In the genomic region with DNA sequence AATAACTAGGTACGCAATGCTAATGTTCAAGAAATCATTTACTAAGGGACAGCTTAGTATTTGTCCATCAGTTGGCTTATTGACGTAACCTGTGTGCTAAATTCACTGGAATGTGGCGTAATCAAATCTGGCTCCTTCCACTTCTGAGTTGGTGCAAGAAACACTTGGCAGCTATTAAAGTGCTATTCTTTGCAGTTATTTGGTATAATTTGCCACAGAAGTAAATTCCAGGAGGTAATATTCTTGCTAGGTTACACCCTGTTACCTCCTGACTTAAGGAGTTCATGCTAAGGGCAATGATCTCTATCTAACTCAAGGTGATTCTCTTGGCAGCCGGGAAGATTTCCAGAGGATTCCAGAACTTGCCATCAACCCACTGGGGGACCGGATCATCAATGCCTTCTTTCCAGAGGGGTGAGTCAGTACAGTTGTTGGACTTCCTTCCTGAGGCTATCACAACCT, we compare ENCODE assay signal across 19 cellular contexts. TPM values are rescaled to one million over a fixed set of nuclear protein-coding genes. Genes with fewer than 3 reads are reported as not detected.
DNase-seq lines count a peak whose midpoint lies in the region; ATAC-seq and TF ChIP-seq lines count a peak whose summit lies in the region.
"Had no signal": no experiment of that assay in that cellular context is flagged by ENCODE, and none has a peak within 500 bp of the region (broad histone marks: within the 10 kb centered on the region; RNA-seq: fewer than 3 reads in every experiment).

No MANE protein-coding gene starts in this region.

- intact Hi-C loops in PC-9 (cut with micrococcal nuclease; ENCODE audit: unreplicated experiment) (no loop called here), right lobe of liver (cut with DNase I) (no loop called here)

- TF ChIP-seq CTCF in PC-9 (conservative IDR thresholded peaks at IDR 0.05), result no peak
- no peak for TF ChIP-seq CTCF in epithelial cell of proximal tubule (conservative IDR thresholded peaks at IDR 0.05; ENCODE audit: low read depth, low read length)
- TF ChIP-seq CTCF in right lobe of liver (IDR thresholded peaks at IDR 0.05), result no peak
- no peak for TF ChIP-seq CTCF in upper lobe of left lung (IDR thresholded peaks at IDR 0.05)

- no peaks in the 10 kb centered on the region for H3K27me3 ChIP-seq in PC-9 (ENCODE audit: insufficient read depth, low read depth)
- H3K27me3 ChIP-seq in right lobe of liver, result no peaks in the 10 kb centered on the region
- H3K27me3 ChIP-seq in upper lobe of left lung, result no peaks in the 10 kb centered on the region
- H3K27me3 ChIP-seq: cardiac muscle cell had no signal

- ATAC-seq in right lobe of liver, result peak; percentile 32 to 72 (median 56)
- ATAC-seq in upper lobe of left lung (ENCODE audit: low FRiP score in 2 of 2), result peak; percentile 46 to 84
- no peak for ATAC-seq in GM18858 (IDR thresholded peaks at IDR 0.05; ENCODE audit: unreplicated experiment)
- no peak for ATAC-seq in HG02852 (IDR thresholded peaks at IDR 0.05; ENCODE audit: unreplicated experiment)
- ATAC-seq: activated naive CD4-positive, alpha-beta T cell treated with anti-CD3 and anti-CD28 coated beads, Interleukin-2, amount 50 U/mL, for 72 hours; SK-N-SH treated with all-trans-retinoic acid at 6 μM for 48 hours had no signal

- H3K4me3 ChIP-seq in PC-9 (no peak overlapping the region), epithelial cell of proximal tubule (ENCODE audit: low read depth, low read length) (no peak overlapping the region), right lobe of liver (peak overlapping the region in 2 of 3 donors; percentile 44 to 51), upper lobe of left lung (no peak overlapping the region)
- H3K4me3 ChIP-seq: cardiac muscle cell, prostate gland had no signal

- 19% methylated on average over 5 of the region's 5 CpGs for WGBS in right lobe of liver (ENCODE audit: insufficient coverage, low coverage, low lambda C conversion rate, missing lambda C conversion rate)
- 64 to 74% methylated on average over 5 of the region's 5 CpGs for WGBS in upper lobe of left lung, 2 donors

- H3F3A ChIP-seq in PC-9 (ENCODE audit: insufficient read depth, low read depth), result peaks cover 54% of the 10 kb centered on the region

- peaks cover 28% of the 10 kb centered on the region; the same call in 1 of the 2 replicates for H3K79me2 ChIP-seq in PC-9 (ENCODE audit: low read depth)

- H3K9me3 ChIP-seq in PC-9 (ENCODE audit: insufficient read depth, low read depth) (no peaks in the 10 kb centered on the region), right lobe of liver (no peaks in the 10 kb centered on the region), upper lobe of left lung (no peaks in the 10 kb centered on the region)
- H3K9me3 ChIP-seq: prostate gland had no signal

- peak overlapping the region; percentile 89 for H3K27ac ChIP-seq in PC-9
- peak overlapping the region; percentile 39 to 96 (median 93) for H3K27ac ChIP-seq in right lobe of liver
- peak overlapping the region; percentile 50 to 83 (median 71) for H3K27ac ChIP-seq in upper lobe of left lung
- H3K27ac ChIP-seq: cardiac muscle cell, KMS-11 had no signal

- H3K36me3 ChIP-seq in PC-9 (ENCODE audit: low read depth) (0 out of 2 replicates have a peak, but pooled peaks cover 9% of the 10 kb centered on the region), right lobe of liver (peaks cover 0 to 22% (median 8%) of the 10 kb centered on the region in 4 donors), upper lobe of left lung (peaks cover 0 to 41% (median 5%) of the 10 kb centered on the region in 4 donors)
- H3K36me3 ChIP-seq: prostate gland had no signal

- no peaks in the 10 kb centered on the region for H4K20me1 ChIP-seq in PC-9 (ENCODE audit: insufficient read depth)

- no peak for TF ChIP-seq POLR2A in right lobe of liver (IDR thresholded peaks at IDR 0.05)
- no peak for TF ChIP-seq POLR2A in upper lobe of left lung (IDR thresholded peaks at IDR 0.05)

- peak in 2 of 4 donors; percentile 48 to 75 for TF ChIP-seq EP300 in upper lobe of left lung (IDR thresholded peaks at IDR 0.05)

- H2AFZ ChIP-seq in PC-9, result no peak overlapping the region

- DNase-seq in PC-9 (peak; percentile 58 to 93), epithelial cell of proximal tubule (ENCODE audit: low read depth) (peak; percentile 81), right lobe of liver (peak in 1 of 3 donors; percentile 81), upper lobe of left lung (peak in 1 of 2 donors; percentile 52), NCI-H2171 (lab: John Stamatoyannopoulos, UW) (no peak)
- DNase-seq: activated CD4-positive, alpha-beta T cell treated with anti-CD3 and anti-CD28 coated beads, Interleukin-2, amount 50 U/mL, for 1 hour; DMS79 treated with DMSO at 0.1 percent for 48 hours; immature natural killer cell; NCI-H1417 treated with DMSO at 0.1 percent for 48 hours; OCI-M1 had no signal

- BruUV-seq in PC-9 (replicated peaks; lab: Mats Ljungman, UMichigan), result no TSS peak

- CTCF ChIA-PET in PC-9 (lab: Charles Lee), result no interaction called here

- POLR2A ChIA-PET in PC-9 (lab: Charles Lee; ENCODE audit: unreplicated experiment), result interaction anchor here (0.7 kb wide), 1 partner anchor 576 kb away, joined by 3 read pairs; no protein-coding TSS in a partner anchor

- H3K4me1 ChIP-seq in PC-9 (replicated peaks; ENCODE audit: insufficient read depth) (peaks cover 62% of the 10 kb centered on the region), right lobe of liver (peaks cover 0 to 75% (median 20%) of the 10 kb centered on the region in 4 donors), upper lobe of left lung (peaks cover 8 to 31% (median 23%) of the 10 kb centered on the region in 4 donors)
- H3K4me1 ChIP-seq: prostate gland had no signal

- H3K9me2 ChIP-seq in PC-9 (ENCODE audit: insufficient read depth), result no peaks in the 10 kb centered on the region

- H3K4me2 ChIP-seq in PC-9, result peak overlapping the region; percentile 70
- H3K4me2 ChIP-seq: KMS-11 had no signal

RNA-seq across cellular contexts. Expression of gene CHP1, which starts 25.5 kb away (rescaled TPM):
- 133 and 199 TPM in 2 replicates for total RNA-seq in PC-9 (2021)
- 75.2 and 97.4 TPM in 2 replicates for total RNA-seq in epithelial cell of proximal tubule
- total RNA-seq in right lobe of liver, result 100 to 1,000 TPM; 137 to 270 (median 205) TPM
- total RNA-seq in upper lobe of left lung, result 100 to 1,000 TPM; 130 to 264 (median 200) TPM

RNA-seq across cellular contexts. Expression of gene EXD1, which starts 26.1 kb away (rescaled TPM):
- 0.70 TPM in 1 of 2 replicates, not detected in the other for total RNA-seq in PC-9 (2021)
- not detected in 2 replicates for total RNA-seq in epithelial cell of proximal tubule
- under 1 TPM in 1 of 6 experiments, not detected in 5; 0.22 TPM for total RNA-seq in right lobe of liver
- total RNA-seq in upper lobe of left lung, result under 1 TPM in 2 of 6 donors, not detected in 4; 0.09 to 0.30 TPM
- total RNA-seq: cardiac muscle cell, myocyte, NCI-H460 had no signal

Comparison
In these comparisons a context has a peak if more than half of its experiments do, and no peak if none do; other contexts are left out.
1. H3K4me3 ChIP-seq: peak in right lobe of liver (2 of 3); none in PC-9 (single experiment), epithelial cell of proximal tubule (single experiment) and upper lobe of left lung (0 of 4).
2. ATAC-seq: peak in right lobe of liver (4 of 4) and upper lobe of left lung (2 of 2); none in GM18858 (single experiment) and HG02852 (single experiment).
3. Peak in every context shown above with its lines, with median percentiles within 50 percentile points of each other: H3K27ac ChIP-seq.